Comparison of ENCODE assay signal across 17 cellular contexts in the genomic region with DNA sequence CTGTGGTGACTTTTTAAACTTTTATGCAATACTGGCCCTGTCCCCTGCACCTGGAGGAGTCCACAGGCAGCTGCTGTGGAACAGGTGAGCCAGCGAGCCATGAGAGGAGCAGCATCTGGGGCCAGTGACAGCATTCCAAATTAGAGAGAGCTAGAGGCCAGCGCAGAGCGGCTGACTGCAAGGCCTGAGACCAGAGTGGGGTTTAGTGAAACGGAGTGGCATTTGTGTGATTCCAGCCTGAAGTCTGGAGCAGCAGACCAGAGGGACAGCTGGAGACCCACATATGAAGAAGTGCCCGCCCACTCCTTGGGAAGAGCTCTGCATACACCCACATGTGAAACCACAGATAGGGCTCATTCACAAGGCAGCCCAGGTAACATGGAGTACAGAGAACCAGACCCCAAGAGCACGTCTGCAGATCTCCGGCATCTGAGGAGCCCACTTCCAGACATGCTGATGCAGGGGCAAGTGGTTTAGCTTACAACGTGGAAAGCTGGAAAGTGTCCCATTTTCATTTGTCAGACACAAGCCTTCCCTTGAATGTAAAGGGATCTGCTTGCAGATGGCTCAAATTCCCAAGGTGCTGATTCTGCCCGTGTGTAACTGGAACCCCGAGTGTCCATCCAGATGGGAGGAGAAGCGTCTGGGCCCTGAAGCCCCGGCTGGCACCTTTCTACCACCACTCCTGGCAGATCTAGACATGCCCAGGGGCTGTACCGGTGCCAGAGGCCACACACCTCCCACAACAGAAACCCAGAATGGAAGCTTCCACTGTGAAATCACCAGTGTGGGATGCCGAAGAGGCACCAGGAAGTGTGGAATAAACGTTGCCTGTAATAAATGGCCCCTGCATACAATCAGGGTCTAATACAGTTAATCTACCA.
"Had no signal": no experiment of that assay in that cellular context is flagged by ENCODE, and none has a peak within 500 bp of the region (broad histone marks: within the 10 kb centered on the region; RNA-seq: fewer than 3 reads in every experiment).

No MANE protein-coding gene starts in this region.

- H3K4me1 ChIP-seq: foreskin keratinocyte, left ventricle myocardium inferior had no signal

- DNase-seq: activated CD4-positive, alpha-beta T cell treated with anti-CD3 and anti-CD28 coated beads, Interleukin-2, amount 10 ng/mL, durations not matched to agents 24 days and 14 days; activated CD8-positive, alpha-beta memory T cell treated with anti-CD3 and anti-CD28 coated beads, Interleukin-2, amount 50 U/mL, for 4 hours; activated CD8-positive, alpha-beta T cell treated with anti-CD3 and anti-CD28 coated beads for 36 hours; activated effector memory CD4-positive, alpha-beta T cell treated with Interleukin-2 at 50 U/mL for 16 hours; activated naive CD4-positive, alpha-beta T cell treated with anti-CD3 and anti-CD28 coated beads, Interleukin-2, amount 10 ng/mL, durations not matched to agents 7 days and 5 days; activated naive CD8-positive, alpha-beta T cell treated with anti-CD3 and anti-CD28 coated beads, Interleukin-2, amount 50 U/mL, for 24 hours; activated T-cell treated with anti-CD3 and anti-CD28 coated beads, Interleukin-2, amount 50 U/mL, for 4 hours; anterior cingulate cortex; central memory CD4-positive, alpha-beta T cell; foreskin keratinocyte; glutamatergic neuron; kidney; left ventricle myocardium inferior; occipital lobe; stimulated activated CD4-positive, alpha-beta T cell treated with anti-CD3 and anti-CD28 coated beads, Interleukin-15, amount 100 ng/mL, for 24 hours; stimulated activated CD4-positive, alpha-beta T cell treated with anti-CD3 and anti-CD28 coated beads, Interleukin-4, amount 100 ng/mL, for 1 hour had no signal

- H3K36me3 ChIP-seq: left ventricle myocardium inferior, thoracic aorta had no signal

- H3K4me3 ChIP-seq: left ventricle myocardium inferior, thoracic aorta had no signal

- H3K27me3 ChIP-seq: foreskin keratinocyte had no signal

- H3K27ac ChIP-seq: foreskin keratinocyte, left ventricle myocardium inferior, thoracic aorta had no signal
